Comparison of ENCODE assay signal across 8 cellular contexts in the genomic region with DNA sequence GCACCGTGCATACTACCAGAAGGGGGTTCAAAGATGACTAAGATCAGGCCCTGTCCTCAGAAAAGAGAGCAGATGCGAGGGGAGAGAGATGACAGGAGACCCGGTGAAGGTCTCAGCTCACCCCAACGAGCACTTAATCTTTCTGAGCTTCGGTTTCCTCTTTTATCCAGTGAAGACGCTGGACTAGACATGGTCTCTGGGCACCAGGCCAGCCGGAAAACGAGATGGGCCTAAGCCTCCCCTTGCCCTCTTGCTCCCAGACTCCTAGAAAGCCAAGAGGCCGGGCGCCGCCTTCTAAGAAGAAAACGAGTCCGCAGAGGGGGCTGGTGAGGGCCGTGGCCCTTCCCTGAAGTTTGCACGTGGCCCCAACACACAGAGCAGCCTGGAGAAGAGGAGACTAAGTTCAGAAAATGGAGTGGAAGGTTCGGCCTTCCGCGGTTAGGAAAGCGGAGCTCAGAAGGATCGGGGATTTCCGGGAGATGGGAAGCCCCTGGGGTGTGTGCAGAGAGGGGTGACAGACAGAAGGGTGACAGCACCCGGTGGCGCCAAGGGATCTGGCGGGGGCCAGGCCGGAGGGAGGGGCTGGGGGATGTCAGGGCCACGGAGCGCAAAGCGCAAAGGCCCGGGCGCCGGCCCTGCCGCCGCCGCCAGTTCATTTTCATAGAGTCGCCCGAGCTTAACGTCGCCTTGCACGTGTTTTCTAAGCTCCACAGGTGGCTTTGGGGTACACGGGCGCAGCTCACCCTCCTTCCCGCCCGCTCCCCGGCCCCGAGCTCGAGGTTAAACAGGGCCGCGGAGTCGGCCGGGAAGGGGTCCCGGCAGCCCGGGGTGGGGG.
DNase-seq lines count a peak whose midpoint lies in the region; ATAC-seq lines count a peak whose summit lies in the region.

No MANE protein-coding gene starts in this region.

- ATAC-seq in HG03108 (IDR thresholded peaks at IDR 0.05; ENCODE audit: unreplicated experiment) (peak; percentile 42), GM18517 (IDR thresholded peaks at IDR 0.05; ENCODE audit: unreplicated experiment) (no peak)
- peak; percentile 44 for ATAC-seq in stimulated activated effector memory CD8-positive, alpha-beta T cell treated with anti-CD3 and anti-CD28 coated beads, Interleukin-12 subunit alpha, Interleukin-12 subunit beta, amount 100 ng/mL, for 72 hours

- peaks cover 9% of the 10 kb centered on the region for H3K36me3 Mint-ChIP-seq in stimulated activated effector memory CD8-positive, alpha-beta T cell treated with anti-CD3 and anti-CD28 coated beads, Interleukin-12 subunit alpha, Interleukin-12 subunit beta, amount 100 ng/mL, for 72 hours

- H3K9me3 ChIP-seq in iPS-18c (ENCODE audit: control insufficient read depth, insufficient read depth, low read length) = peaks cover 4% of the 10 kb centered on the region

- H3K4me1 Mint-ChIP-seq in stimulated activated effector memory CD8-positive, alpha-beta T cell treated with anti-CD3 and anti-CD28 coated beads, Interleukin-12 subunit alpha, Interleukin-12 subunit beta, amount 100 ng/mL, for 72 hours = peaks cover 30% of the 10 kb centered on the region

- peak overlapping the region; percentile 31 for H3K4me3 ChIP-seq in iPS-18c (ENCODE audit: insufficient read depth, low read depth, low read length)

- peak overlapping the region; percentile 76 for H3K4me3 Mint-ChIP-seq in stimulated activated effector memory CD8-positive, alpha-beta T cell treated with anti-CD3 and anti-CD28 coated beads, Interleukin-12 subunit alpha, Interleukin-12 subunit beta, amount 100 ng/mL, for 72 hours

- H3K27ac Mint-ChIP-seq in stimulated activated effector memory CD8-positive, alpha-beta T cell treated with anti-CD3 and anti-CD28 coated beads, Interleukin-12 subunit alpha, Interleukin-12 subunit beta, amount 100 ng/mL, for 72 hours = peak overlapping the region; percentile 50

- DNase-seq in DMS79 treated with DMSO at 0.1 percent for 48 hours (lab: John Stamatoyannopoulos, UW) (peak; percentile 1), DMS79 (lab: John Stamatoyannopoulos, UW) (no peak), NCI-H510A (lab: John Stamatoyannopoulos, UW) (no peak)
- peak; percentile 38 for DNase-seq in activated CD8-positive, alpha-beta memory T cell treated with anti-CD3 and anti-CD28 coated beads, Interleukin-2, amount 50 U/mL, for 4 hours
- DNase-seq in stimulated activated effector memory CD8-positive, alpha-beta T cell treated with anti-CD3 and anti-CD28 coated beads, Interleukin-12 subunit alpha, Interleukin-12 subunit beta, amount 100 ng/mL, for 72 hours (ENCODE audit: low spot score in 2 of 2) = peak in 1 of 2 donors; percentile 53

- no peaks in the 10 kb centered on the region for H3K9me3 Mint-ChIP-seq in stimulated activated effector memory CD8-positive, alpha-beta T cell treated with anti-CD3 and anti-CD28 coated beads, Interleukin-12 subunit alpha, Interleukin-12 subunit beta, amount 100 ng/mL, for 72 hours

Comparison
In these comparisons a context has a peak if more than half of its experiments do, and no peak if none do; other contexts are left out.
1. DNase-seq: peak in DMS79 treated with DMSO at 0.1 percent for 48 hours (single experiment) and activated CD8-positive, alpha-beta memory T cell treated with anti-CD3 and anti-CD28 coated beads, Interleukin-2, amount 50 U/mL, for 4 hours (single experiment); none in DMS79 (single experiment) and NCI-H510A (single experiment).